ENCODE assay signal across 16 cellular contexts in the genomic region with DNA sequence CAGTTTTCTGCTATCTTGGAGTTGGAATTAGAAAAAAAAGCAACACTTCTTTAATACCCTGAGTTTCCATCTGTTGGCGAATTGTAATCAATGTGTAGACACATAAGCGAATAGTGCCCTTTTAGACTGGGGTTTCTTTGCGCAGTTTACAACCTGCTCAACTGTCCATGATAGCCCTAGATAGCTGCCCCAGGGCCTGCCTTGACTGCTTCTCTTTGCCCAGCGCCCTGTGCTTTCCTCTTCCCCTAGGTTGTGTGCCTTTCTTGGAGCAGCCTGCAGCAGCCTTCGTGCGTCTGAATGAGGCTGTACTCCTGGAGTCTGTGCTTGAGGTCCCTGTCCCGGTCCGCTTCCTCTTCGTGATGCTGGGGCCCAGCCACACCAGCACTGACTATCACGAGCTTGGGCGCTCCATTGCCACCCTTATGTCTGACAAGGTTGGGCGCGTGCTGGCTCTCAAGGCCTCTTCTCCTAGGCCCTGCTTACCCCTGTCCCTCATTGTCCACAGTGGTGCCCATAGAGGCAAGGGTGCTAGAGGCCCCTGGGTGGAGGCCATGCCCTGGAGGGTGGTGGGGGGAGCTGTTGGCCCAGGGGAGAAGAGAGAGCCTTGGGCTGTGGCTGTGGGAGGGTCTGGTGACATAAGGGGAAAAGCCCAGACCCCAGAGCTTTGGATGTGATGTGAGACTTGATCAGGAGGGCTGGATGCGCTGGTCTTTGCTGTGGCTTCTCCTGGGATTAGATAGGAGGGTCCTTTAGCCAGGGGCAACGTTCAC. TPM values are rescaled to one million over a fixed set of nuclear protein-coding genes. Genes with fewer than 3 reads are reported as not detected.
A peak's percentile ranks its signal among the peaks of the same experiment; 100 is the strongest.
DNase-seq lines count a peak whose midpoint lies in the region; ATAC-seq and TF ChIP-seq lines count a peak whose summit lies in the region.
"Had no signal": no experiment of that assay in that cellular context is flagged by ENCODE, and none has a peak within 500 bp of the region (broad histone marks: within the 10 kb centered on the region; RNA-seq: fewer than 3 reads in every experiment).

No MANE protein-coding gene starts in this region.

- H3K27ac ChIP-seq in heart right ventricle, result peak overlapping the region in 9 of 10 donors; percentile 31 to 99 (median 94)
- no peak overlapping the region for H3K27ac ChIP-seq in tibial artery
- no peak overlapping the region for H3K27ac ChIP-seq in ascending aorta
- H3K27ac ChIP-seq: SJSA1 had no signal

- CTCF ChIA-PET in WTC11 (lab: Charles Lee), result interaction anchor here (0.8 to 2.0 kb wide), 3 partner anchors 9 to 55 kb away, joined by 4 to 6 read pairs (median 5); no protein-coding TSS in a partner anchor
- CTCF ChIA-PET in activated naive CD4-positive, alpha-beta T cell treated with anti-CD3 and anti-CD28 coated beads for 36 hours (lab: Charles Lee), result interaction anchor here (1.1 kb wide), 1 partner anchor 22 kb away, joined by 3 read pairs; no protein-coding TSS in a partner anchor

- H3K36me3 Mint-ChIP-seq in WTC11, result no peaks in the 10 kb centered on the region
- no peaks in the 10 kb centered on the region for H3K36me3 Mint-ChIP-seq in activated naive CD4-positive, alpha-beta T cell treated with anti-CD3 and anti-CD28 coated beads for 36 hours (ENCODE audit: low read depth)
- H3K36me3 Mint-ChIP-seq: CD4-positive, CD25-positive, alpha-beta regulatory T cell had no signal

- no peak for TF ChIP-seq CTCF in heart right ventricle (IDR thresholded peaks at IDR 0.05)
- TF ChIP-seq CTCF in WTC11 (IDR thresholded peaks at IDR 0.05), result no peak
- no peak for TF ChIP-seq CTCF in tibial artery (IDR thresholded peaks at IDR 0.05)
- TF ChIP-seq CTCF in ascending aorta (IDR thresholded peaks at IDR 0.05), result no peak

- DNase-seq in heart right ventricle (peak in 1 of 2 donors; percentile 5), left cardiac atrium (no peak), WTC11 (ENCODE audit: low spot score) (peak; percentile 2), left lobe of liver (ENCODE audit: low spot score) (peak; percentile 31), tibial artery (peak; percentile 17 to 43), ascending aorta (ENCODE audit: low spot score in 2 of 2) (no peak)
- no peak for DNase-seq in activated naive CD4-positive, alpha-beta T cell treated with anti-CD3 and anti-CD28 coated beads for 36 hours
- DNase-seq: CD4-positive, CD25-positive, alpha-beta regulatory T cell; DND-41; GDM1; MV-4-11; NCI-H1436; NCI-H2029 treated with DMSO at 0.1 percent for 48 hours; NCI-H524 had no signal

- intact Hi-C loops in heart right ventricle (cut with DNase I), result loop anchor here in 1 of 10 donors (10.0 kb wide), 1 partner anchor 70 kb away; no protein-coding TSS in a partner anchor
- intact Hi-C loops in left cardiac atrium (cut with DNase I), result no loop called here
- intact Hi-C loops in tibial artery (cut with DNase I; ENCODE audit: low total_unique reads), result no loop called here
- intact Hi-C loops in activated naive CD4-positive, alpha-beta T cell treated with anti-CD3 and anti-CD28 coated beads for 36 hours (cut with micrococcal nuclease), result no loop called here
- intact Hi-C loops in ascending aorta (cut with DNase I), result no loop called here

- H3K4me1 Mint-ChIP-seq in WTC11, result no peaks in the 10 kb centered on the region
- no peaks in the 10 kb centered on the region for H3K4me1 Mint-ChIP-seq in activated naive CD4-positive, alpha-beta T cell treated with anti-CD3 and anti-CD28 coated beads for 36 hours (ENCODE audit: low read depth)
- H3K4me1 Mint-ChIP-seq: CD4-positive, CD25-positive, alpha-beta regulatory T cell had no signal

- WGBS in heart right ventricle, 2 donors, result 72 to 77% methylated on average over 15 of the region's 15 CpGs

- H3K27ac Mint-ChIP-seq in WTC11, result no peak overlapping the region
- no peak overlapping the region for H3K27ac Mint-ChIP-seq in activated naive CD4-positive, alpha-beta T cell treated with anti-CD3 and anti-CD28 coated beads for 36 hours
- H3K27ac Mint-ChIP-seq: CD4-positive, CD25-positive, alpha-beta regulatory T cell had no signal

- H3K4me3 ChIP-seq in heart right ventricle (peak overlapping the region in 2 of 10 donors; percentile 2 to 48), tibial artery (no peak overlapping the region), ascending aorta (no peak overlapping the region)
- H3K4me3 ChIP-seq: SJSA1 had no signal

- H3K36me3 ChIP-seq in heart right ventricle, result peaks cover 0 to 30% (median 0%) of the 10 kb centered on the region in 9 donors
- peaks cover 0 to 12% (median 0%) of the 10 kb centered on the region in 3 donors for H3K36me3 ChIP-seq in tibial artery
- H3K36me3 ChIP-seq in ascending aorta, result no peaks in the 10 kb centered on the region

- peaks cover 0 to 1% (median 0%) of the 10 kb centered on the region in 7 donors for H3K27me3 ChIP-seq in heart right ventricle
- no peaks in the 10 kb centered on the region for H3K27me3 ChIP-seq in tibial artery
- no peaks in the 10 kb centered on the region for H3K27me3 ChIP-seq in ascending aorta
- H3K27me3 ChIP-seq: SJSA1 had no signal

- no peaks in the 10 kb centered on the region for H3K27me3 Mint-ChIP-seq in WTC11 (ENCODE audit: low read depth)
- H3K27me3 Mint-ChIP-seq in activated naive CD4-positive, alpha-beta T cell treated with anti-CD3 and anti-CD28 coated beads for 36 hours (ENCODE audit: low read depth), result no peaks in the 10 kb centered on the region
- H3K27me3 Mint-ChIP-seq: CD4-positive, CD25-positive, alpha-beta regulatory T cell had no signal

- no peaks in the 10 kb centered on the region for H3K9me3 ChIP-seq in heart right ventricle
- H3K9me3 ChIP-seq in tibial artery, result no peaks in the 10 kb centered on the region
- no peaks in the 10 kb centered on the region for H3K9me3 ChIP-seq in ascending aorta
- H3K9me3 ChIP-seq: SJSA1 had no signal

- peaks cover 3 to 92% (median 30%) of the 10 kb centered on the region in 9 donors for H3K4me1 ChIP-seq in heart right ventricle
- H3K4me1 ChIP-seq in tibial artery, result no peaks in the 10 kb centered on the region
- H3K4me1 ChIP-seq in ascending aorta, result no peaks in the 10 kb centered on the region
- H3K4me1 ChIP-seq: SJSA1 had no signal

- POLR2A ChIA-PET in WTC11 (lab: Charles Lee), result interaction anchor here (0.8 kb wide), 1 partner anchor 10 kb away, joined by 3 read pairs; no protein-coding TSS in a partner anchor

- no peak overlapping the region for H3K4me3 Mint-ChIP-seq in WTC11
- H3K4me3 Mint-ChIP-seq in activated naive CD4-positive, alpha-beta T cell treated with anti-CD3 and anti-CD28 coated beads for 36 hours, result no peak overlapping the region
- H3K4me3 Mint-ChIP-seq: CD4-positive, CD25-positive, alpha-beta regulatory T cell had no signal

- H3K9me3 Mint-ChIP-seq in WTC11, result no peaks in the 10 kb centered on the region
- H3K9me3 Mint-ChIP-seq in activated naive CD4-positive, alpha-beta T cell treated with anti-CD3 and anti-CD28 coated beads for 36 hours, result no peaks in the 10 kb centered on the region

- ATAC-seq in heart right ventricle, result no peak
- no peak for ATAC-seq in left cardiac atrium
- ATAC-seq in WTC11, result no peak
- no peak for ATAC-seq in left lobe of liver
- ATAC-seq in GM21737 (IDR thresholded peaks at IDR 0.05; ENCODE audit: unreplicated experiment), result no peak

TF ChIP-seq in WTC11, 78 proteins besides CTCF, POLR2A, EP300 and RAD21:
- TF ChIP-seq STAT6 (CRISPR knock-in tag; conservative IDR thresholded peaks at IDR 0.05; ENCODE audit: low read depth) (no peak), FOXK1 (CRISPR knock-in tag; IDR thresholded peaks at IDR 0.05) (no peak), NR3C1 (CRISPR knock-in tag; conservative IDR thresholded peaks at IDR 0.05; ENCODE audit: low read depth) (no peak)

RNA-seq across cellular contexts. Expression of gene SLC4A3, which starts 6.9 kb away (rescaled TPM):
- total RNA-seq in heart right ventricle (100 to 1,000 TPM; 339 to 671 (median 422) TPM), left cardiac atrium (100 to 1,000 TPM; 261 to 360 TPM), WTC11 (2021) (7.8 to 9.9 TPM (median 8.7 TPM) in 3 replicates), left lobe of liver (0.20 TPM), ascending aorta (1.8 TPM)
- polyA plus RNA-seq in heart right ventricle, result 100 to 1,000 TPM; 197 to 341 TPM
- not detected for total RNA-seq in activated naive CD4-positive, alpha-beta T cell treated with anti-CD3 and anti-CD28 coated beads for 36 hours
- total RNA-seq: CD4-positive, CD25-positive, alpha-beta regulatory T cell had no signal
- polyA plus RNA-seq: CD4-positive, CD25-positive, alpha-beta regulatory T cell had no signal

RNA-seq across cellular contexts. Expression of gene STK11IP, which starts 36.7 kb away (rescaled TPM):
- total RNA-seq in heart right ventricle, result 10 to 100 TPM in 8 of 10 donors, 1 to 10 TPM in 2; 7.2 to 18.2 (median 12.9) TPM
- polyA plus RNA-seq in heart right ventricle, result 10 to 100 TPM; 15.4 to 27.4 TPM
- 10 to 100 TPM; 12.4 to 14.1 TPM for total RNA-seq in left cardiac atrium
- 31.3 to 39.9 TPM (median 31.9 TPM) in 3 replicates for total RNA-seq in WTC11 (2021)
- 7.7 TPM for total RNA-seq in left lobe of liver
- total RNA-seq in activated naive CD4-positive, alpha-beta T cell treated with anti-CD3 and anti-CD28 coated beads for 36 hours, result 10 to 100 TPM; 32.1 TPM
- total RNA-seq in ascending aorta, result 138 TPM

Comparison
In these comparisons a context has a peak if more than half of its experiments do, and no peak if none do; other contexts are left out.
1. DNase-seq: peak in WTC11 (single experiment), left lobe of liver (single experiment) and tibial artery (2 of 2); none in left cardiac atrium (single experiment), activated naive CD4-positive, alpha-beta T cell treated with anti-CD3 and anti-CD28 coated beads for 36 hours (single experiment) and ascending aorta (0 of 2).
2. H3K27ac ChIP-seq: peak in heart right ventricle (9 of 10); none in tibial artery (0 of 2) and ascending aorta (0 of 2).
3. RNA of gene SLC4A3, which starts 6.9 kb away (total RNA-seq): 339 to 671 TPM in heart right ventricle and 261 to 360 TPM in left cardiac atrium; 7.8 to 9.9 TPM in WTC11, 1.8 TPM in ascending aorta (single experiment), 0.20 TPM in left lobe of liver (single experiment) and not detected in activated naive CD4-positive, alpha-beta T cell treated with anti-CD3 and anti-CD28 coated beads for 36 hours; every median in the first group is over 10 times any median in the second.